Comparison of ENCODE assay signal across 1 cellular context in the genomic region with DNA sequence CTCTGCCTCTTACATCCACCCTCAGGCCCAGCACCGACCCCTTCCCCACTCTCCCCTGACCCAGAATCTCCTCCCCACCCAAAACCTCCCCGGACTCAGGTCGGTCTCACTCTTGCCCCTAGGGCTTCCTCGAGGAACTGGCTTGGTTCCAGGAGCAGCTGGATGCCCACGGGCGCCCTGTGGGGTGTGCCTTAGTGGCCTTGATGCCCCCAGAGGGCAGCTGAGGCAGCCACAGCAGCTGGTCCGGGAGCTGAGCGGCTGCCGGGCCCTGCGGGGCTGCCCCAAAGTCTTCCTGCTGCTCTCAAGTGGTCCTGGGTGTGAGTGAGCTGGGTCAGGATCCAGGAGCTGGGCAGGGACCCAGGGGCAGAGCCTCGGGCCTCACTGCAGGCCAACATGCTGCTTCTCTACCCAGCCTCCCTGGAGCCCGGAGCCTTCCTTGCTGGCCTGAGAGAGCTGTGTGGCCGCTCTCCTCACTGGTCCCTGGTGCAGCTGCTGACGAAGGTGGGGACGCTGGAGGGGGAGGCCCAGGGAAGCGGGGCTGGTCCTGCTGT.
TF ChIP-seq lines count a peak whose summit lies in the region.

No MANE protein-coding gene starts in this region.

TF ChIP-seq in GM23338, 12 proteins besides CTCF, POLR2A, EP300 and RAD21 (continued from another document):
- TF ChIP-seq, protein P1, sequence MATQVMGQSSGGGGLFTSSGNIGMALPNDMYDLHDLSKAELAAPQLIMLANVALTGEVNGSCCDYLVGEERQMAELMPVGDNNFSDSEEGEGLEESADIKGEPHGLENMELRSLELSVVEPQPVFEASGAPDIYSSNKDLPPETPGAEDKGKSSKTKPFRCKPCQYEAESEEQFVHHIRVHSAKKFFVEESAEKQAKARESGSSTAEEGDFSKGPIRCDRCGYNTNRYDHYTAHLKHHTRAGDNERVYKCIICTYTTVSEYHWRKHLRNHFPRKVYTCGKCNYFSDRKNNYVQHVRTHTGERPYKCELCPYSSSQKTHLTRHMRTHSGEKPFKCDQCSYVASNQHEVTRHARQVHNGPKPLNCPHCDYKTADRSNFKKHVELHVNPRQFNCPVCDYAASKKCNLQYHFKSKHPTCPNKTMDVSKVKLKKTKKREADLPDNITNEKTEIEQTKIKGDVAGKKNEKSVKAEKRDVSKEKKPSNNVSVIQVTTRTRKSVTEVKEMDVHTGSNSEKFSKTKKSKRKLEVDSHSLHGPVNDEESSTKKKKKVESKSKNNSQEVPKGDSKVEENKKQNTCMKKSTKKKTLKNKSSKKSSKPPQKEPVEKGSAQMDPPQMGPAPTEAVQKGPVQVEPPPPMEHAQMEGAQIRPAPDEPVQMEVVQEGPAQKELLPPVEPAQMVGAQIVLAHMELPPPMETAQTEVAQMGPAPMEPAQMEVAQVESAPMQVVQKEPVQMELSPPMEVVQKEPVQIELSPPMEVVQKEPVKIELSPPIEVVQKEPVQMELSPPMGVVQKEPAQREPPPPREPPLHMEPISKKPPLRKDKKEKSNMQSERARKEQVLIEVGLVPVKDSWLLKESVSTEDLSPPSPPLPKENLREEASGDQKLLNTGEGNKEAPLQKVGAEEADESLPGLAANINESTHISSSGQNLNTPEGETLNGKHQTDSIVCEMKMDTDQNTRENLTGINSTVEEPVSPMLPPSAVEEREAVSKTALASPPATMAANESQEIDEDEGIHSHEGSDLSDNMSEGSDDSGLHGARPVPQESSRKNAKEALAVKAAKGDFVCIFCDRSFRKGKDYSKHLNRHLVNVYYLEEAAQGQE (IDR thresholded peaks at IDR 0.05; ENCODE audit: unreplicated experiment), result no peak
- no peak for TF ChIP-seq EZH2 (IDR thresholded peaks at IDR 0.05; ENCODE audit: low read depth, unreplicated experiment)
- TF ChIP-seq NANOG (IDR thresholded peaks at IDR 0.05; ENCODE audit: borderline replicate concordance), result no peak
